Comparison of ENCODE assay signal across 9 cellular contexts in the genomic region with DNA sequence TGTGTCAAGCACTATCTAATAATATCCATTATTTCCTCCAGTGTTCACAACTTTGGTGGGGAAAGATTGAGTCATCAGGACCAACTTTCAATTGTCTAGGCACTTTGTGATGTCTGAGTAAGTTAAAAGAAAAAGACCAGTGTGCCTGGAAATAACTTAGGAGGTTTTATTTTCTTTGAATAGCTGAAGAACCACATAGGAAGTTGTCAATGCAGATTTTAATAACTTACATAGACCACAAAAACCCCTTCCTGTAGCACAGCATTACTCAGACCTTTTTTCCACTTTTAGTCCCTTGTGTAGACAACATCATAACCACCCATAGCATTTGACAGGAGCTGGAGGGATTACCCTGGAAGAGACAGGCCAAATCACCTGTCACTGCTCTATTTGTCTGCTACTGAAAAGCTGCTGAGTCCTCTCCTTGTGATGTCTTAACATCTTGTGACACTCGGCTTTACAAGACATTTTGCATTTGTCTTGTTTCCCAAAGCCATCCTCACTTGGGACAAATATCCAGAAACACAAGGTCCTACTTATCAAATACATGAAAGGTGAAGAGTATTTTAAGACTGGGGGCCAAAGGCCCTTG.
DNase-seq lines count a peak whose midpoint lies in the region; ATAC-seq, FAIRE-seq and TF ChIP-seq lines count a peak whose summit lies in the region.
"Had no signal": no experiment of that assay in that cellular context is flagged by ENCODE, and none has a peak within 500 bp of the region (broad histone marks: within the 10 kb centered on the region; RNA-seq: fewer than 3 reads in every experiment).

No MANE protein-coding gene starts in this region.

- no peak for TF ChIP-seq POLR2A in esophagus squamous epithelium (IDR thresholded peaks at IDR 0.05)

- H3K4me1 ChIP-seq in small intestine (ENCODE audit: control insufficient read depth in 2 of 2, insufficient read depth in 1 of 2, low read depth in 1 of 2, low read length in 1 of 2) (no peaks in the 10 kb centered on the region), esophagus squamous epithelium (no peaks in the 10 kb centered on the region)

- ATAC-seq in activated T-cell treated with anti-CD3 and anti-CD28 coated beads, Interleukin-2, amount 50 U/mL, for 4 hours = peak; percentile 43 to 59
- ATAC-seq in HG02642 (IDR thresholded peaks at IDR 0.05; ENCODE audit: poor library complexity, unreplicated experiment) (peak; percentile 91), HG03571 (IDR thresholded peaks at IDR 0.05; ENCODE audit: unreplicated experiment) (peak; percentile 96)
- ATAC-seq: stimulated activated memory B cell treated with anti-CD40 and anti-IgM and Interleukin-4, amounts not matched to agents 10 μg/mL and 1 μg/mL and 100 μg/mL, for 72 hours had no signal

- no peak for TF ChIP-seq CTCF in esophagus squamous epithelium (IDR thresholded peaks at IDR 0.05)

- peaks cover 3% of the 10 kb centered on the region for H3K27me3 Mint-ChIP-seq in activated T-cell treated with anti-CD3 and anti-CD28 coated beads, Interleukin-2, amount 50 U/mL, for 4 hours (ENCODE audit: low read depth)
- peaks cover 3% of the 10 kb centered on the region for H3K27me3 Mint-ChIP-seq in activated T-cell treated with anti-CD3 and anti-CD28 coated beads, Interleukin-2, amount 50 U/mL, for 24 hours
- H3K27me3 Mint-ChIP-seq: stimulated activated memory B cell treated with anti-CD40 and anti-IgM and Interleukin-4, amounts not matched to agents 10 μg/mL and 1 μg/mL and 100 μg/mL, for 72 hours had no signal

- no peaks in the 10 kb centered on the region for H3K9me3 Mint-ChIP-seq in activated T-cell treated with anti-CD3 and anti-CD28 coated beads, Interleukin-2, amount 50 U/mL, for 4 hours
- no peaks in the 10 kb centered on the region for H3K9me3 Mint-ChIP-seq in activated T-cell treated with anti-CD3 and anti-CD28 coated beads, Interleukin-2, amount 50 U/mL, for 24 hours
- H3K9me3 Mint-ChIP-seq: stimulated activated memory B cell treated with anti-CD40 and anti-IgM and Interleukin-4, amounts not matched to agents 10 μg/mL and 1 μg/mL and 100 μg/mL, for 72 hours had no signal

- H3K27me3 ChIP-seq in small intestine (ENCODE audit: control insufficient read depth in 2 of 2, insufficient read depth in 2 of 2, low read length in 2 of 2) (no peaks in the 10 kb centered on the region), esophagus squamous epithelium (no peaks in the 10 kb centered on the region)

- intact Hi-C loops in esophagus squamous epithelium (cut with DNase I) = no loop called here

- H3K4me1 Mint-ChIP-seq in activated T-cell treated with anti-CD3 and anti-CD28 coated beads, Interleukin-2, amount 50 U/mL, for 4 hours (ENCODE audit: low read depth) = peaks cover 11% of the 10 kb centered on the region
- peaks cover 12% of the 10 kb centered on the region for H3K4me1 Mint-ChIP-seq in activated T-cell treated with anti-CD3 and anti-CD28 coated beads, Interleukin-2, amount 50 U/mL, for 24 hours (ENCODE audit: low read depth)
- H3K4me1 Mint-ChIP-seq: stimulated activated memory B cell treated with anti-CD40 and anti-IgM and Interleukin-4, amounts not matched to agents 10 μg/mL and 1 μg/mL and 100 μg/mL, for 72 hours had no signal

- WGBS in small intestine, 3 donors = 61 to 64% (median 62%) methylated on average over 1 of the region's 1 CpG
- WGBS in esophagus squamous epithelium, 2 donors = 55 to 80% methylated on average over 1 of the region's 1 CpG

- no peak for FAIRE-seq in small intestine (lab: Jason Lieb, UNC)

- H3K4me3 ChIP-seq in small intestine (ENCODE audit: low read depth in 1 of 2, low read length in 2 of 2) = no peak overlapping the region
- H3K4me3 ChIP-seq in esophagus squamous epithelium = no peak overlapping the region

- no peak for DNase-seq in activated T-cell treated with anti-CD3 and anti-CD28 coated beads, Interleukin-2, amount 50 U/mL, for 4 hours
- DNase-seq in activated T-cell treated with anti-CD3 and anti-CD28 coated beads, Interleukin-2, amount 50 U/mL, for 24 hours = no peak
- peak; percentile 15 for DNase-seq in small intestine
- DNase-seq in esophagus squamous epithelium (lab: John Stamatoyannopoulos, UW) = no peak
- no peak for DNase-seq in SHP77 (lab: John Stamatoyannopoulos, UW)
- no peak for DNase-seq in D341Med (ENCODE audit: low spot score)

- H3K36me3 Mint-ChIP-seq in activated T-cell treated with anti-CD3 and anti-CD28 coated beads, Interleukin-2, amount 50 U/mL, for 4 hours (ENCODE audit: insufficient read depth) = no peaks in the 10 kb centered on the region
- H3K36me3 Mint-ChIP-seq in activated T-cell treated with anti-CD3 and anti-CD28 coated beads, Interleukin-2, amount 50 U/mL, for 24 hours (ENCODE audit: low read depth) = no peaks in the 10 kb centered on the region
- H3K36me3 Mint-ChIP-seq: stimulated activated memory B cell treated with anti-CD40 and anti-IgM and Interleukin-4, amounts not matched to agents 10 μg/mL and 1 μg/mL and 100 μg/mL, for 72 hours had no signal

- H3K27ac ChIP-seq in small intestine (ENCODE audit: low read depth in 1 of 2, low read length in 1 of 2) (no peak overlapping the region), esophagus squamous epithelium (no peak overlapping the region)

- H3K27ac Mint-ChIP-seq in activated T-cell treated with anti-CD3 and anti-CD28 coated beads, Interleukin-2, amount 50 U/mL, for 24 hours = no peak overlapping the region
- H3K27ac Mint-ChIP-seq: stimulated activated memory B cell treated with anti-CD40 and anti-IgM and Interleukin-4, amounts not matched to agents 10 μg/mL and 1 μg/mL and 100 μg/mL, for 72 hours had no signal

- no peak overlapping the region for H3K4me3 Mint-ChIP-seq in activated T-cell treated with anti-CD3 and anti-CD28 coated beads, Interleukin-2, amount 50 U/mL, for 4 hours
- H3K4me3 Mint-ChIP-seq in activated T-cell treated with anti-CD3 and anti-CD28 coated beads, Interleukin-2, amount 50 U/mL, for 24 hours = no peak overlapping the region
- H3K4me3 Mint-ChIP-seq: stimulated activated memory B cell treated with anti-CD40 and anti-IgM and Interleukin-4, amounts not matched to agents 10 μg/mL and 1 μg/mL and 100 μg/mL, for 72 hours had no signal

- H3K9me3 ChIP-seq in small intestine (ENCODE audit: control insufficient read depth, low read depth) (no peaks in the 10 kb centered on the region), esophagus squamous epithelium (no peaks in the 10 kb centered on the region)

- H3K36me3 ChIP-seq in small intestine (ENCODE audit: control insufficient read depth in 2 of 2, insufficient read depth in 2 of 2, low read length in 2 of 2) = no peaks in the 10 kb centered on the region
- H3K36me3 ChIP-seq in esophagus squamous epithelium = no peaks in the 10 kb centered on the region
